ENCODE assay signal across 17 cellular contexts in genomic region chr2:60948161-60948560, GRCh38.
DNase-seq lines count a peak whose midpoint lies in the region; ATAC-seq, FAIRE-seq and TF ChIP-seq lines count a peak whose summit lies in the region.
"Had no signal": no experiment of that assay in that cellular context is flagged by ENCODE, and none has a peak within 500 bp of the region (broad histone marks: within the 10 kb centered on the region; RNA-seq: fewer than 3 reads in every experiment).

No MANE protein-coding gene starts in this region.

- H3K36me3 Mint-ChIP-seq in natural killer cell treated with Interleukin-12 subunit alpha and Interleukin-12 subunit beta and Interleukin-15 and Interleukin-18, amount 100 ng/mL, for 72 hours = peaks cover 8% of the 10 kb centered on the region

- H3K4me3 Mint-ChIP-seq in stimulated activated naive CD8-positive, alpha-beta T cell treated with anti-CD3 and anti-CD28 coated beads, Interleukin-15, amount 100 ng/mL, for 72 hours = peak overlapping the region in 1 of 2 donors; percentile 15
- H3K4me3 Mint-ChIP-seq in natural killer cell treated with Interleukin-12 subunit alpha and Interleukin-12 subunit beta and Interleukin-15 and Interleukin-18, amount 100 ng/mL, for 72 hours = no peak overlapping the region
- H3K4me3 Mint-ChIP-seq: B cell had no signal

- H3K9me2 ChIP-seq in OCI-LY7 (ENCODE audit: insufficient read depth, low read length) (no peaks in the 10 kb centered on the region), Karpas-422 (replicated peaks; ENCODE audit: insufficient read depth, low read length) (no peaks in the 10 kb centered on the region)

- FAIRE-seq in D721Med (lab: Jason Lieb, UNC) = no peak
- FAIRE-seq: GM12891, H1, HepG2 had no signal

- no peak overlapping the region for H3K4me2 ChIP-seq in OCI-LY7 (ENCODE audit: low read length)
- H3K4me2 ChIP-seq in Karpas-422 (ENCODE audit: low read depth, low read length, poor library complexity, severe bottlenecking) = no peak overlapping the region

- WGBS in esophagus, 2 donors = 88 to 92% methylated on average over 8 of the region's 8 CpGs
- 98% methylated on average over 8 of the region's 8 CpGs for WGBS in aorta, 2 donors

- no peaks in the 10 kb centered on the region for H3K9me3 Mint-ChIP-seq in stimulated activated naive CD8-positive, alpha-beta T cell treated with anti-CD3 and anti-CD28 coated beads, Interleukin-15, amount 100 ng/mL, for 72 hours
- no peaks in the 10 kb centered on the region for H3K9me3 Mint-ChIP-seq in natural killer cell treated with Interleukin-12 subunit alpha and Interleukin-12 subunit beta and Interleukin-15 and Interleukin-18, amount 100 ng/mL, for 72 hours

- H3K79me2 ChIP-seq in OCI-LY7 (ENCODE audit: insufficient read depth, low read depth, low read length) = no peaks in the 10 kb centered on the region
- H3K79me2 ChIP-seq in Karpas-422 (ENCODE audit: low read length) = no peaks in the 10 kb centered on the region

- H3K27ac Mint-ChIP-seq in stimulated activated naive CD8-positive, alpha-beta T cell treated with anti-CD3 and anti-CD28 coated beads, Interleukin-15, amount 100 ng/mL, for 72 hours = peak overlapping the region in 1 of 2 donors; percentile 6
- peak overlapping the region; percentile 66 to 83 for H3K27ac Mint-ChIP-seq in natural killer cell treated with Interleukin-12 subunit alpha and Interleukin-12 subunit beta and Interleukin-15 and Interleukin-18, amount 100 ng/mL, for 72 hours
- H3K27ac Mint-ChIP-seq: B cell had no signal

- POLR2A ChIA-PET in OCI-LY7 (lab: Charles Lee) = no interaction called here

- H3K9ac ChIP-seq in Karpas-422 (ENCODE audit: low read length) = no peak overlapping the region

- peaks cover 26% of the 10 kb centered on the region for H3K4me1 Mint-ChIP-seq in stimulated activated naive CD8-positive, alpha-beta T cell treated with anti-CD3 and anti-CD28 coated beads, Interleukin-15, amount 100 ng/mL, for 72 hours
- peaks cover 31 to 39% of the 10 kb centered on the region in 2 donors for H3K4me1 Mint-ChIP-seq in natural killer cell treated with Interleukin-12 subunit alpha and Interleukin-12 subunit beta and Interleukin-15 and Interleukin-18, amount 100 ng/mL, for 72 hours (ENCODE audit: low read depth in 2 of 2)

- H4K20me1 ChIP-seq in OCI-LY7 (ENCODE audit: insufficient read depth, low read length) (no peaks in the 10 kb centered on the region), Karpas-422 (ENCODE audit: insufficient read depth, low read depth, low read length) (no peaks in the 10 kb centered on the region)

- H3K4me3 ChIP-seq in esophagus (ENCODE audit: low read depth in 1 of 2, low read length in 2 of 2) (no peak overlapping the region), OCI-LY7 (ENCODE audit: low read depth, low read length, poor library complexity, severe bottlenecking) (no peak overlapping the region), aorta (ENCODE audit: low read length in 2 of 2) (no peak overlapping the region), Karpas-422 (ENCODE audit: low read length) (no peak overlapping the region)

- H3K9me3 ChIP-seq in esophagus (ENCODE audit: control insufficient read depth in 2 of 2, insufficient read depth in 1 of 2, low read depth in 1 of 2, low read length in 1 of 2) = no peaks in the 10 kb centered on the region
- H3K9me3 ChIP-seq in OCI-LY7 (ENCODE audit: low read length) = no peaks in the 10 kb centered on the region
- no peaks in the 10 kb centered on the region for H3K9me3 ChIP-seq in aorta (ENCODE audit: control insufficient read depth, low read length)
- H3K9me3 ChIP-seq in Karpas-422 (ENCODE audit: low read length) = no peaks in the 10 kb centered on the region

- H3K36me3 ChIP-seq in esophagus (ENCODE audit: control insufficient read depth in 2 of 2, insufficient read depth in 2 of 2, low read length in 1 of 2) (no peaks in the 10 kb centered on the region), OCI-LY7 (ENCODE audit: insufficient read depth, low read length) (peaks cover 36% of the 10 kb centered on the region), aorta (ENCODE audit: control insufficient read depth in 1 of 2, insufficient read depth in 2 of 2, low read length in 1 of 2) (no peaks in the 10 kb centered on the region), Karpas-422 (ENCODE audit: insufficient read depth, low read length) (peaks cover 24% of the 10 kb centered on the region)

- H3K27ac ChIP-seq in esophagus (ENCODE audit: low read depth in 2 of 2, low read length in 1 of 2) (peak overlapping the region; percentile 65 to 73), OCI-LY7 (ENCODE audit: low read depth, low read length, poor library complexity, severe bottlenecking) (no peak overlapping the region), aorta (ENCODE audit: low read depth in 1 of 2, low read length in 2 of 2) (no peak overlapping the region), Karpas-422 (ENCODE audit: low read length) (no peak overlapping the region)

- CTCF ChIA-PET in OCI-LY7 (lab: Charles Lee; ENCODE audit: unreplicated experiment) = no interaction called here

- no peak for DNase-seq in stimulated activated naive CD8-positive, alpha-beta T cell treated with anti-CD3 and anti-CD28 coated beads, Interleukin-15, amount 100 ng/mL, for 72 hours
- no peak for DNase-seq in stimulated activated naive CD8-positive, alpha-beta T cell treated with anti-CD3 and anti-CD28 coated beads, Interleukin-15, Interleukin-2, amounts not matched to agents 100 U/mL and 50 U/mL, for 24 hours
- peak; percentile 26 for DNase-seq in natural killer cell treated with Interleukin-12 subunit alpha and Interleukin-12 subunit beta and Interleukin-15 and Interleukin-18, amount 100 ng/mL, for 72 hours (ENCODE audit: low spot score)
- DNase-seq in OCI-LY7 (ENCODE audit: low spot score) (no peak), D721Med (ENCODE audit: insufficient read length, low spot score) (no peak), aorta (no peak), Karpas-422 (no peak)
- DNase-seq: EL, KBM-7, NCI-H187, NCI-H2107, RPMI8226 had no signal

- H3K4me1 ChIP-seq in esophagus (ENCODE audit: control insufficient read depth in 2 of 2, insufficient read depth in 2 of 2, low read length in 1 of 2) (peaks cover 0 to 9% of the 10 kb centered on the region in 2 donors), OCI-LY7 (ENCODE audit: insufficient read depth, low read length, poor library complexity, severe bottlenecking) (no peaks in the 10 kb centered on the region), aorta (ENCODE audit: control insufficient read depth in 1 of 2, insufficient read depth in 2 of 2, low read length in 2 of 2) (no peaks in the 10 kb centered on the region), Karpas-422 (ENCODE audit: low read length) (no peaks in the 10 kb centered on the region)

- ATAC-seq in stimulated activated naive CD8-positive, alpha-beta T cell treated with anti-CD3 and anti-CD28 coated beads, Interleukin-15, amount 100 ng/mL, for 72 hours = peak; percentile 48
- no peak for ATAC-seq in stimulated activated naive CD8-positive, alpha-beta T cell treated with anti-CD3 and anti-CD28 coated beads, Interleukin-15, Interleukin-2, amounts not matched to agents 100 U/mL and 50 U/mL, for 24 hours
- ATAC-seq in natural killer cell treated with Interleukin-12 subunit alpha and Interleukin-12 subunit beta and Interleukin-15 and Interleukin-18, amount 100 ng/mL, for 72 hours = no peak
- no peak for ATAC-seq in aorta (ENCODE audit: low FRiP score)
- ATAC-seq: HepG2 had no signal

- no peak overlapping the region for H2AFZ ChIP-seq in OCI-LY7 (ENCODE audit: low read length)
- H2AFZ ChIP-seq in Karpas-422 (ENCODE audit: low read length) = no peak overlapping the region

- no peaks in the 10 kb centered on the region for H3K27me3 Mint-ChIP-seq in stimulated activated naive CD8-positive, alpha-beta T cell treated with anti-CD3 and anti-CD28 coated beads, Interleukin-15, amount 100 ng/mL, for 72 hours
- no peaks in the 10 kb centered on the region for H3K27me3 Mint-ChIP-seq in natural killer cell treated with Interleukin-12 subunit alpha and Interleukin-12 subunit beta and Interleukin-15 and Interleukin-18, amount 100 ng/mL, for 72 hours
- H3K27me3 Mint-ChIP-seq: B cell had no signal

- intact Hi-C loops in OCI-LY7 (cut with micrococcal nuclease; ENCODE audit: unreplicated experiment) = no loop called here
- intact Hi-C loops in aorta (cut with DNase I) = no loop called here

- TF ChIP-seq CTCF in OCI-LY7 (conservative IDR thresholded peaks at IDR 0.05; ENCODE audit: low read length) = no peak
- TF ChIP-seq CTCF in D721Med (IDR thresholded peaks at IDR 0.05; ENCODE audit: insufficient read depth, missing control alignments) = no peak

- no TSS peak for BruUV-seq in OCI-LY7 (replicated peaks; lab: Mats Ljungman, UMichigan)

- no peaks in the 10 kb centered on the region for H3K27me3 ChIP-seq in esophagus (ENCODE audit: control insufficient read depth in 1 of 2, insufficient read depth in 2 of 2, low read length in 2 of 2)
- H3K27me3 ChIP-seq in aorta (ENCODE audit: control insufficient read depth in 1 of 2, insufficient read depth in 2 of 2, low read length in 1 of 2) = no peaks in the 10 kb centered on the region
- no peaks in the 10 kb centered on the region for H3K27me3 ChIP-seq in Karpas-422 (ENCODE audit: low read length)

Comparison
In these comparisons a context has a peak if more than half of its experiments do, and no peak if none do; other contexts are left out.
1. H3K27ac ChIP-seq: peak in esophagus (2 of 2); none in OCI-LY7 (single experiment), aorta (0 of 2) and Karpas-422 (single experiment).